8 cellular contexts compared by ENCODE assay signal in genomic region chr15:49154799-49155109, GRCh38. TPM values are rescaled to one million over a fixed set of nuclear protein-coding genes. Genes with fewer than 3 reads are reported as not detected.
A peak's percentile ranks its signal among the peaks of the same experiment; 100 is the strongest.
DNase-seq lines count a peak whose midpoint lies in the region; ATAC-seq and TF ChIP-seq lines count a peak whose summit lies in the region.

No MANE protein-coding gene starts in this region.

- H3K27me3 Mint-ChIP-seq in activated naive CD4-positive, alpha-beta T cell treated with anti-CD3 and anti-CD28 coated beads, Interleukin-2, amount 50 U/mL, for 24 hours = no peaks in the 10 kb centered on the region
- no peaks in the 10 kb centered on the region for H3K27me3 Mint-ChIP-seq in WTC11 (ENCODE audit: low read depth)

- POLR2A ChIA-PET in WTC11 (lab: Charles Lee) = interaction anchor here (1.8 kb wide), 1 partner anchor 15 kb away, joined by 17 read pairs; the partner anchor contains the start of gene GALK2

- peak overlapping the region; percentile 88 for H3K9ac ChIP-seq in iPS-18a (ENCODE audit: low read length)

- H3K4me1 ChIP-seq in iPS-18a (ENCODE audit: control insufficient read depth, low read depth, low read length) = peaks cover 3% of the 10 kb centered on the region

- peaks cover 5% of the 10 kb centered on the region for H3K36me3 Mint-ChIP-seq in activated naive CD4-positive, alpha-beta T cell treated with anti-CD3 and anti-CD28 coated beads, Interleukin-2, amount 50 U/mL, for 24 hours
- H3K36me3 Mint-ChIP-seq in WTC11 = peaks cover 3% of the 10 kb centered on the region; the same call in 1 of the 2 replicates

- CTCF ChIA-PET in WTC11 (lab: Charles Lee) = interaction anchor here (1.4 to 1.8 kb wide), 2 partner anchors 15 to 293 kb away, joined by 5 to 6 read pairs; partner anchors contain the start of gene GALK2

- H3K4me1 Mint-ChIP-seq in activated naive CD4-positive, alpha-beta T cell treated with anti-CD3 and anti-CD28 coated beads, Interleukin-2, amount 50 U/mL, for 24 hours = peaks cover 60% of the 10 kb centered on the region
- peaks cover 31% of the 10 kb centered on the region for H3K4me1 Mint-ChIP-seq in WTC11

- DNase-seq in activated naive CD4-positive, alpha-beta T cell treated with anti-CD3 and anti-CD28 coated beads, Interleukin-2, amount 50 U/mL, for 16 hours = no peak
- DNase-seq in WTC11 (ENCODE audit: low spot score) (no peak), substantia nigra (lab: John Stamatoyannopoulos, UW) (no peak), epidermal melanocyte (ENCODE audit: insufficient read length, low spot score) (no peak), NCI-H2081 (lab: John Stamatoyannopoulos, UW) (no peak)

- peak overlapping the region; percentile 98 for H3K4me3 Mint-ChIP-seq in activated naive CD4-positive, alpha-beta T cell treated with anti-CD3 and anti-CD28 coated beads, Interleukin-2, amount 50 U/mL, for 24 hours
- peak overlapping the region; percentile 99 for H3K4me3 Mint-ChIP-seq in WTC11

- no peaks in the 10 kb centered on the region for H3K9me3 Mint-ChIP-seq in activated naive CD4-positive, alpha-beta T cell treated with anti-CD3 and anti-CD28 coated beads, Interleukin-2, amount 50 U/mL, for 24 hours
- H3K9me3 Mint-ChIP-seq in WTC11 = no peaks in the 10 kb centered on the region

- no peak for TF ChIP-seq CTCF in WTC11 (IDR thresholded peaks at IDR 0.05)

- H3K27ac Mint-ChIP-seq in activated naive CD4-positive, alpha-beta T cell treated with anti-CD3 and anti-CD28 coated beads, Interleukin-2, amount 50 U/mL, for 24 hours = peak overlapping the region; percentile 97
- peak overlapping the region; percentile 97 for H3K27ac Mint-ChIP-seq in WTC11

- H3K9me3 ChIP-seq in iPS-18a (ENCODE audit: control insufficient read depth, low read depth, low read length) = no peaks in the 10 kb centered on the region

- H3K36me3 ChIP-seq in iPS-18a (ENCODE audit: control insufficient read depth, low read depth, low read length) = no peaks in the 10 kb centered on the region

- no peaks in the 10 kb centered on the region for H3K27me3 ChIP-seq in iPS-18a (ENCODE audit: control insufficient read depth, insufficient read depth, low read length)

- peak overlapping the region; percentile 78 for H3K27ac ChIP-seq in iPS-18a (ENCODE audit: low read length)
- peak overlapping the region; percentile 88 for H3K27ac ChIP-seq in substantia nigra (ENCODE audit: low read depth, low read length, poor library complexity, severe bottlenecking)

- peak overlapping the region; percentile 100 for H3K4me3 ChIP-seq in iPS-18a (ENCODE audit: low read length)

- ATAC-seq in WTC11 (no peak), HG03571 (IDR thresholded peaks at IDR 0.05; ENCODE audit: unreplicated experiment) (no peak)

TF ChIP-seq in WTC11, 78 proteins besides CTCF, POLR2A, EP300 and RAD21 (continues in another document):
- TF ChIP-seq, protein P1, sequence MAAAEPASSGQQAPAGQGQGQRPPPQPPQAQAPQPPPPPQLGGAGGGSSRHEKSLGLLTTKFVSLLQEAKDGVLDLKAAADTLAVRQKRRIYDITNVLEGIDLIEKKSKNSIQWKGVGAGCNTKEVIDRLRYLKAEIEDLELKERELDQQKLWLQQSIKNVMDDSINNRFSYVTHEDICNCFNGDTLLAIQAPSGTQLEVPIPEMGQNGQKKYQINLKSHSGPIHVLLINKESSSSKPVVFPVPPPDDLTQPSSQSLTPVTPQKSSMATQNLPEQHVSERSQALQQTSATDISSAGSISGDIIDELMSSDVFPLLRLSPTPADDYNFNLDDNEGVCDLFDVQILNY (CRISPR knock-in tag; IDR thresholded peaks at IDR 0.05) = no peak
- TF ChIP-seq, protein P2, sequence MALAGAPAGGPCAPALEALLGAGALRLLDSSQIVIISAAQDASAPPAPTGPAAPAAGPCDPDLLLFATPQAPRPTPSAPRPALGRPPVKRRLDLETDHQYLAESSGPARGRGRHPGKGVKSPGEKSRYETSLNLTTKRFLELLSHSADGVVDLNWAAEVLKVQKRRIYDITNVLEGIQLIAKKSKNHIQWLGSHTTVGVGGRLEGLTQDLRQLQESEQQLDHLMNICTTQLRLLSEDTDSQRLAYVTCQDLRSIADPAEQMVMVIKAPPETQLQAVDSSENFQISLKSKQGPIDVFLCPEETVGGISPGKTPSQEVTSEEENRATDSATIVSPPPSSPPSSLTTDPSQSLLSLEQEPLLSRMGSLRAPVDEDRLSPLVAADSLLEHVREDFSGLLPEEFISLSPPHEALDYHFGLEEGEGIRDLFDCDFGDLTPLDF (CRISPR knock-in tag; IDR thresholded peaks at IDR 0.05) = no peak
- TF ChIP-seq, protein P3, sequence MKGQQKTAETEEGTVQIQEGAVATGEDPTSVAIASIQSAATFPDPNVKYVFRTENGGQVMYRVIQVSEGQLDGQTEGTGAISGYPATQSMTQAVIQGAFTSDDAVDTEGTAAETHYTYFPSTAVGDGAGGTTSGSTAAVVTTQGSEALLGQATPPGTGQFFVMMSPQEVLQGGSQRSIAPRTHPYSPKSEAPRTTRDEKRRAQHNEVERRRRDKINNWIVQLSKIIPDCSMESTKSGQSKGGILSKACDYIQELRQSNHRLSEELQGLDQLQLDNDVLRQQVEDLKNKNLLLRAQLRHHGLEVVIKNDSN (CRISPR knock-in tag; IDR thresholded peaks at IDR 0.05) = no peak
- TF ChIP-seq IRF2 (CRISPR knock-in tag; IDR thresholded peaks at IDR 0.05; ENCODE audit: borderline replicate concordance, low read depth) (no peak), TEAD4 (CRISPR knock-in tag; IDR thresholded peaks at IDR 0.05) (no peak), ZNF317 (CRISPR knock-in tag; IDR thresholded peaks at IDR 0.05; ENCODE audit: borderline replicate concordance, low read depth) (no peak), ZNF219 (CRISPR knock-in tag; IDR thresholded peaks at IDR 0.05; ENCODE audit: borderline replicate concordance) (no peak), HMGXB4 (CRISPR knock-in tag; IDR thresholded peaks at IDR 0.05) (no peak), JAZF1 (CRISPR knock-in tag; IDR thresholded peaks at IDR 0.05) (no peak), EMX1 (CRISPR knock-in tag; IDR thresholded peaks at IDR 0.05) (no peak)
- TF ChIP-seq, protein P4, sequence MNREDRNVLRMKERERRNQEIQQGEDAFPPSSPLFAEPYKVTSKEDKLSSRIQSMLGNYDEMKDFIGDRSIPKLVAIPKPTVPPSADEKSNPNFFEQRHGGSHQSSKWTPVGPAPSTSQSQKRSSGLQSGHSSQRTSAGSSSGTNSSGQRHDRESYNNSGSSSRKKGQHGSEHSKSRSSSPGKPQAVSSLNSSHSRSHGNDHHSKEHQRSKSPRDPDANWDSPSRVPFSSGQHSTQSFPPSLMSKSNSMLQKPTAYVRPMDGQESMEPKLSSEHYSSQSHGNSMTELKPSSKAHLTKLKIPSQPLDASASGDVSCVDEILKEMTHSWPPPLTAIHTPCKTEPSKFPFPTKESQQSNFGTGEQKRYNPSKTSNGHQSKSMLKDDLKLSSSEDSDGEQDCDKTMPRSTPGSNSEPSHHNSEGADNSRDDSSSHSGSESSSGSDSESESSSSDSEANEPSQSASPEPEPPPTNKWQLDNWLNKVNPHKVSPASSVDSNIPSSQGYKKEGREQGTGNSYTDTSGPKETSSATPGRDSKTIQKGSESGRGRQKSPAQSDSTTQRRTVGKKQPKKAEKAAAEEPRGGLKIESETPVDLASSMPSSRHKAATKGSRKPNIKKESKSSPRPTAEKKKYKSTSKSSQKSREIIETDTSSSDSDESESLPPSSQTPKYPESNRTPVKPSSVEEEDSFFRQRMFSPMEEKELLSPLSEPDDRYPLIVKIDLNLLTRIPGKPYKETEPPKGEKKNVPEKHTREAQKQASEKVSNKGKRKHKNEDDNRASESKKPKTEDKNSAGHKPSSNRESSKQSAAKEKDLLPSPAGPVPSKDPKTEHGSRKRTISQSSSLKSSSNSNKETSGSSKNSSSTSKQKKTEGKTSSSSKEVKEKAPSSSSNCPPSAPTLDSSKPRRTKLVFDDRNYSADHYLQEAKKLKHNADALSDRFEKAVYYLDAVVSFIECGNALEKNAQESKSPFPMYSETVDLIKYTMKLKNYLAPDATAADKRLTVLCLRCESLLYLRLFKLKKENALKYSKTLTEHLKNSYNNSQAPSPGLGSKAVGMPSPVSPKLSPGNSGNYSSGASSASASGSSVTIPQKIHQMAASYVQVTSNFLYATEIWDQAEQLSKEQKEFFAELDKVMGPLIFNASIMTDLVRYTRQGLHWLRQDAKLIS (CRISPR knock-in tag; IDR thresholded peaks at IDR 0.05; ENCODE audit: borderline replicate concordance) = no peak

RNA-seq across cellular contexts. Expression of gene COPS2, which starts 0.6 kb away (rescaled TPM):
- total RNA-seq in WTC11 (2021) = 61.4 to 68.6 TPM (median 64.6 TPM) in 3 replicates

RNA-seq across cellular contexts. Expression of gene GALK2, which starts 15.3 kb away (rescaled TPM):
- total RNA-seq in WTC11 (2021) = 15.6 to 16.9 TPM (median 16.6 TPM) in 3 replicates
